Comparison of ENCODE assay signal across 17 cellular contexts in genomic region chr6:29509239-29509638, GRCh38. TPM values are rescaled to one million over a fixed set of nuclear protein-coding genes. Genes with fewer than 3 reads are reported as not detected.
DNase-seq lines count a peak whose midpoint lies in the region; ATAC-seq, FAIRE-seq and TF ChIP-seq lines count a peak whose summit lies in the region.
"Had no signal": no experiment of that assay in that cellular context is flagged by ENCODE, and none has a peak within 500 bp of the region (broad histone marks: within the 10 kb centered on the region; RNA-seq: fewer than 3 reads in every experiment).

No MANE protein-coding gene starts in this region.

- no peaks in the 10 kb centered on the region for H3K36me3 Mint-ChIP-seq in activated T-cell treated with anti-CD3 and anti-CD28 coated beads, Interleukin-2, amount 50 U/mL, for 4 hours (ENCODE audit: insufficient read depth)
- H3K36me3 Mint-ChIP-seq in GM23338 (ENCODE audit: low read depth) = no peaks in the 10 kb centered on the region; the same call in 2 of the 3 replicates

- no peaks in the 10 kb centered on the region for H3K36me3 ChIP-seq in GM23338 (ENCODE audit: insufficient read depth)
- H3K36me3 ChIP-seq: BE2C, left ventricle myocardium inferior had no signal

- H3K27ac ChIP-seq in coronary artery = no peak overlapping the region
- no peak overlapping the region for H3K27ac ChIP-seq in GM23338 (ENCODE audit: low read depth)
- H3K27ac ChIP-seq: left ventricle myocardium inferior, parathyroid adenoma had no signal

- no peak for TF ChIP-seq POLR2A in GM12892 (IDR thresholded peaks at IDR 0.05; ENCODE audit: low read depth, low read length)

- no peak for DNase-seq in GM12892 (ENCODE audit: insufficient read length)
- no peak for DNase-seq in NCI-H2029 treated with DMSO at 0.1 percent for 48 hours (lab: John Stamatoyannopoulos, UW)
- no peak for DNase-seq in coronary artery (ENCODE audit: low spot score)
- no peak for DNase-seq in activated T-cell treated with anti-CD3 and anti-CD28 coated beads, Interleukin-2, amount 50 U/mL, for 4 hours
- DNase-seq in GM23338 (ENCODE audit: low spot score) = no peak
- DNase-seq: anterior cingulate cortex; BE2C; effector memory CD8-positive, alpha-beta T cell; GDM1; left ventricle myocardium inferior; stimulated activated CD4-positive, alpha-beta T cell treated with anti-CD3 and anti-CD28 coated beads, Interleukin-2, amount 100 ng/mL, for 24 hours had no signal

- H3K27me3 Mint-ChIP-seq in activated T-cell treated with anti-CD3 and anti-CD28 coated beads, Interleukin-2, amount 50 U/mL, for 4 hours (ENCODE audit: low read depth) = peaks cover 4% of the 10 kb centered on the region
- H3K27me3 Mint-ChIP-seq in GM23338 (ENCODE audit: insufficient read depth, low read depth, poor library complexity) = no peaks in the 10 kb centered on the region

- H3K4me3 ChIP-seq in coronary artery (no peak overlapping the region), GM23338 (no peak overlapping the region)
- H3K4me3 ChIP-seq: left ventricle myocardium inferior had no signal

- peak; percentile 89 for ATAC-seq in GM19043 (IDR thresholded peaks at IDR 0.05; ENCODE audit: low read depth, unreplicated experiment)
- peak; percentile 66 for ATAC-seq in HG02642 (IDR thresholded peaks at IDR 0.05; ENCODE audit: poor library complexity, unreplicated experiment)
- ATAC-seq in HG03565 (IDR thresholded peaks at IDR 0.05; ENCODE audit: unreplicated experiment) = peak; percentile 48
- no peak for ATAC-seq in activated T-cell treated with anti-CD3 and anti-CD28 coated beads, Interleukin-2, amount 50 U/mL, for 4 hours
- no peak for ATAC-seq in GM23338
- ATAC-seq: effector memory CD8-positive, alpha-beta T cell had no signal

- H3K4me1 ChIP-seq in GM23338 (ENCODE audit: insufficient read depth) = no peaks in the 10 kb centered on the region
- H3K4me1 ChIP-seq: BE2C, left ventricle myocardium inferior, parathyroid adenoma had no signal

- H2AFZ ChIP-seq in GM23338 = no peak overlapping the region
- H2AFZ ChIP-seq: parathyroid adenoma had no signal

- peak; percentile 74 for FAIRE-seq in GM12892 (lab: Jason Lieb, UNC)

- H3K27me3 ChIP-seq in GM23338 (ENCODE audit: insufficient read depth) = no peaks in the 10 kb centered on the region
- H3K27me3 ChIP-seq: BE2C had no signal

- H3K4me1 Mint-ChIP-seq in activated T-cell treated with anti-CD3 and anti-CD28 coated beads, Interleukin-2, amount 50 U/mL, for 4 hours (ENCODE audit: low read depth) = no peaks in the 10 kb centered on the region
- peaks cover 7% of the 10 kb centered on the region for H3K4me1 Mint-ChIP-seq in GM23338

- H3K4me2 ChIP-seq in GM23338 = no peak overlapping the region

- H3F3A ChIP-seq in GM23338 (replicated peaks; ENCODE audit: low read depth) = no peaks in the 10 kb centered on the region

- H3K9me3 Mint-ChIP-seq in activated T-cell treated with anti-CD3 and anti-CD28 coated beads, Interleukin-2, amount 50 U/mL, for 4 hours = no peaks in the 10 kb centered on the region
- H3K9me3 Mint-ChIP-seq in GM23338 = no peaks in the 10 kb centered on the region; the same call in 2 of the 3 replicates
- H3K9me3 Mint-ChIP-seq: effector memory CD8-positive, alpha-beta T cell had no signal

- no peak overlapping the region for H3K27ac Mint-ChIP-seq in GM23338
- H3K27ac Mint-ChIP-seq: effector memory CD8-positive, alpha-beta T cell had no signal

- no peaks in the 10 kb centered on the region; the same call in 1 of the 2 replicates for H4K20me1 ChIP-seq in GM23338 (replicated peaks; ENCODE audit: insufficient read depth)

- H3K79me2 ChIP-seq in GM23338 (replicated peaks; ENCODE audit: insufficient read depth) = no peaks in the 10 kb centered on the region
- H3K79me2 ChIP-seq: parathyroid adenoma had no signal

- H3K9me2 ChIP-seq in GM23338 (ENCODE audit: insufficient read depth) = peaks cover 21% of the 10 kb centered on the region; the same call in 1 of the 2 replicates

- H3K4me3 Mint-ChIP-seq in activated T-cell treated with anti-CD3 and anti-CD28 coated beads, Interleukin-2, amount 50 U/mL, for 4 hours = no peak overlapping the region
- no peak overlapping the region for H3K4me3 Mint-ChIP-seq in GM23338
- H3K4me3 Mint-ChIP-seq: effector memory CD8-positive, alpha-beta T cell had no signal

- TF ChIP-seq CTCF in coronary artery (IDR thresholded peaks at IDR 0.05) = no peak
- no peak for TF ChIP-seq CTCF in GM23338 (conservative IDR thresholded peaks at IDR 0.05; ENCODE audit: low read depth in 2 of 2)

TF ChIP-seq in GM23338, 12 proteins besides CTCF, POLR2A, EP300 and RAD21:
- TF ChIP-seq ZNF462 (CRISPR knock-in tag; IDR thresholded peaks at IDR 0.05) (no peak), POLR2AphosphoS5 (IDR thresholded peaks at IDR 0.05; ENCODE audit: low read depth) (no peak), JUNB (IDR thresholded peaks at IDR 0.05; ENCODE audit: unreplicated experiment) (no peak), EZH2 (IDR thresholded peaks at IDR 0.05; ENCODE audit: low read depth, unreplicated experiment) (no peak)

RNA-seq across cellular contexts. Expression of gene MAS1L, which starts 21.5 kb away (rescaled TPM):
- polyA plus RNA-seq in GM12892 (2012; ENCODE audit: missing spikeins) = not detected
- not detected for total RNA-seq in activated T-cell treated with anti-CD3 and anti-CD28 coated beads, Interleukin-2, amount 50 U/mL, for 4 hours
- total RNA-seq in GM23338 (2014; rRNA removed; shearing (Covaris generic)) = not detected in 2 replicates
- not detected in 2 replicates for polyA plus RNA-seq in GM23338 (2016; fragmentation: Nextera tagmentation; extraction: Ambion mirVana)
- total RNA-seq: left ventricle myocardium inferior, OCI-LY7, subcutaneous adipose tissue had no signal

RNA-seq across cellular contexts. Expression of gene UBD, which starts 50.3 kb away (rescaled TPM):
- 47.8 TPM for polyA plus RNA-seq in GM12892 (2012; ENCODE audit: missing spikeins)
- total RNA-seq in activated T-cell treated with anti-CD3 and anti-CD28 coated beads, Interleukin-2, amount 50 U/mL, for 4 hours = 1 to 10 TPM; 1.6 to 3.5 (median 3.3) TPM
- total RNA-seq in GM23338 (2014; rRNA removed; shearing (Covaris generic)) = not detected in 2 replicates
- not detected in 2 replicates for polyA plus RNA-seq in GM23338 (2016; fragmentation: Nextera tagmentation; extraction: Ambion mirVana)
- total RNA-seq: left ventricle myocardium inferior, OCI-LY7 had no signal

RNA-seq across cellular contexts. Expression of gene OR2H1, which starts 52.3 kb away (rescaled TPM):
- not detected for polyA plus RNA-seq in GM12892 (2012; ENCODE audit: missing spikeins)
- total RNA-seq in activated T-cell treated with anti-CD3 and anti-CD28 coated beads, Interleukin-2, amount 50 U/mL, for 4 hours = not detected
- total RNA-seq in GM23338 (2014; rRNA removed; shearing (Covaris generic)) = not detected in 2 replicates
- not detected in 2 replicates for polyA plus RNA-seq in GM23338 (2016; fragmentation: Nextera tagmentation; extraction: Ambion mirVana)
- total RNA-seq: left ventricle myocardium inferior, OCI-LY7, subcutaneous adipose tissue had no signal

RNA-seq across cellular contexts. Expression of gene OR11A1, which starts 52.4 kb away (rescaled TPM):
- not detected for polyA plus RNA-seq in GM12892 (2012; ENCODE audit: missing spikeins)
- not detected for total RNA-seq in activated T-cell treated with anti-CD3 and anti-CD28 coated beads, Interleukin-2, amount 50 U/mL, for 4 hours
- total RNA-seq in GM23338 (2014; rRNA removed; shearing (Covaris generic)) = not detected in 2 replicates
- polyA plus RNA-seq in GM23338 (2016; fragmentation: Nextera tagmentation; extraction: Ambion mirVana) = not detected in 2 replicates
- total RNA-seq: left ventricle myocardium inferior, OCI-LY7, subcutaneous adipose tissue had no signal

Comparison
In these comparisons a context has a peak if more than half of its experiments do, and no peak if none do; other contexts are left out.
1. ATAC-seq: peak in GM19043 (single experiment), HG02642 (single experiment) and HG03565 (single experiment); none in activated T-cell treated with anti-CD3 and anti-CD28 coated beads, Interleukin-2, amount 50 U/mL, for 4 hours (0 of 2) and GM23338 (single experiment).